1 cellular context compared by ENCODE assay signal in genomic region chr10:101749033-101749432, GRCh38.
TF ChIP-seq lines count a peak whose summit lies in the region.

No MANE protein-coding gene starts in this region.

TF ChIP-seq in HCT116, 20 proteins besides CTCF, POLR2A, EP300 and RAD21 (continued from another document):
- TF ChIP-seq ELF1 (IDR thresholded peaks at IDR 0.05; ENCODE audit: borderline replicate concordance, low read depth) (no peak), ZFX (IDR thresholded peaks at IDR 0.05) (0 out of 2 replicates have a peak, but pooled peaks have one; percentile 14)
